9 cellular contexts compared by ENCODE assay signal in the genomic region with DNA sequence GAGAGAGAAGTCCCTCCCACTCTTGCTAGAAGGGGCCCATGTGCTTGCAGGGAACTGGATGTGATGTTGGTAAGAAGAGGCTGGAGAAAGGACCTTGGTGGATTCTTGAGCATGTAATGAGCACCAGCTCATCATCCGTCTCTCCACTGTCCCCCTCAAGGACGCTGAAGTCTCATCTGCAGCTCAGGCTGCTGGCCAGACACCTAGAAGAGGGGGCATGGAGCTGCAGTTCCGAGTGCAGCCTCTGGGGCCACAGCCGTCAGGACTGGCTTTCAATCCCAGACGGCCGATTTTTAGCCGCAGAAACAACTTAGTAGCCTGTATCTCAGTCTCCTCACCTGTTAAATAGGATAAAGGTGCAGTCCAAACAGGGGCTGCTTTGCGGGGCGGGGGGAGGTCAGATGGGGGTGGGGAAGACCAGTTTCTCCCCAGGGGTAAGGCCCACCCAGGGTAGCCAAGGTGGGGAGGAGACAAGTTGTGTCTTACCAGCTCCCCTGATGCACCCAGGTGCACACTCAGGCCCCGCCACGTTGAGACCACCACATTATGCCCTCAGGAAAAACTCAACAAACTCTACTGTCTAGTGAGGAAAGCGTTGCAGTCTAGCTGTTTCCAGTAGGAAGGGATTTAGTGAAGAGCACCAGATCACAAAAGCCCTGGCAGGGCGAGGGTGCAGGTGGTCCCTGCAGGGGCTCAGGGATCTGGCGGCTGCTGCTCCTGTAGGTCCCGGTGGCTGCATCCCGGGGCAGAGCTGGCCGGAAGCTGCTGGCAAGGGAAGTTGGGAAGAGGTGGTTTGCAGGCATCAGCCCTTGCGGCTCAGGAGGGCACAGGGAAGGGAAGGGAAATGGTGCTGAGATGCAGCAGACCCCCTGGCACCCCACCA. TPM values are rescaled to one million over a fixed set of nuclear protein-coding genes. Genes with fewer than 3 reads are reported as not detected.
A peak's percentile ranks its signal among the peaks of the same experiment; 100 is the strongest.
DNase-seq lines count a peak whose midpoint lies in the region; ATAC-seq and TF ChIP-seq lines count a peak whose summit lies in the region.
"Had no signal": no experiment of that assay in that cellular context is flagged by ENCODE, and none has a peak within 500 bp of the region (broad histone marks: within the 10 kb centered on the region; RNA-seq: fewer than 3 reads in every experiment).

No MANE protein-coding gene starts in this region.

- peak; percentile 72 for TF ChIP-seq CTCF in lower lobe of right lung (IDR thresholded peaks at IDR 0.05)

- intact Hi-C loops in lower lobe of right lung (cut with DNase I) = no loop called here

- no peaks in the 10 kb centered on the region for H3K36me3 ChIP-seq in lower lobe of right lung
- H3K36me3 ChIP-seq: SJSA1 had no signal

- no peak overlapping the region for H3K27ac Mint-ChIP-seq in central memory CD8-positive, alpha-beta T cell (ENCODE audit: low read depth)

- peaks cover 23% of the 10 kb centered on the region for H3K4me1 ChIP-seq in lower lobe of right lung

- H3K36me3 Mint-ChIP-seq in central memory CD8-positive, alpha-beta T cell (ENCODE audit: insufficient read depth) = peaks cover 6% of the 10 kb centered on the region

- DNase-seq in DMS153 treated with DMSO at 0.1 percent for 48 hours (lab: John Stamatoyannopoulos, UW; ENCODE audit: unreplicated experiment) (peak; percentile 13), HUDEP-2 (lab: John Stamatoyannopoulos, UW; ENCODE audit: unreplicated experiment in 76 of 76) (peak in 44 of 76 experiments; percentile 9 to 59 (median 30)), UCSD-AML1 (lab: John Stamatoyannopoulos, UW; ENCODE audit: unreplicated experiment) (peak; percentile 51), lower lobe of right lung (no peak), superior temporal gyrus (ENCODE audit: extremely low spot score) (peak; percentile 64), HPDE6-E6E7 (ENCODE audit: extremely low spot score) (no peak), T1000 (lab: John Stamatoyannopoulos, UW) (no peak)
- peak in 1 of 2 donors; percentile 28 for DNase-seq in central memory CD8-positive, alpha-beta T cell (ENCODE audit: low spot score in 2 of 2)

- H3K27ac ChIP-seq in lower lobe of right lung = no peak overlapping the region
- H3K27ac ChIP-seq: SJSA1 had no signal

- H3K27me3 ChIP-seq in lower lobe of right lung (ENCODE audit: low read depth) = no peaks in the 10 kb centered on the region
- H3K27me3 ChIP-seq: SJSA1 had no signal

- H3K9me3 ChIP-seq in lower lobe of right lung = no peaks in the 10 kb centered on the region
- H3K9me3 ChIP-seq: SJSA1 had no signal

- no peaks in the 10 kb centered on the region for H3K9me3 Mint-ChIP-seq in central memory CD8-positive, alpha-beta T cell

- H3K4me1 Mint-ChIP-seq in central memory CD8-positive, alpha-beta T cell = peaks cover 22% of the 10 kb centered on the region

- H3K4me3 ChIP-seq in lower lobe of right lung = no peak overlapping the region
- H3K4me3 ChIP-seq: SJSA1 had no signal

- no peaks in the 10 kb centered on the region for H3K27me3 Mint-ChIP-seq in central memory CD8-positive, alpha-beta T cell

- ATAC-seq in central memory CD8-positive, alpha-beta T cell (replicated peaks; ENCODE audit: extremely low read depth, poor library complexity, severe bottlenecking) = peak; percentile 72
- peak; percentile 53 to 69 for ATAC-seq in lower lobe of right lung

- no peak overlapping the region for H3K4me3 Mint-ChIP-seq in central memory CD8-positive, alpha-beta T cell

RNA-seq across cellular contexts. Expression of gene LDLRAP1, which starts 29.5 kb away (rescaled TPM):
- 30.3 TPM for total RNA-seq in lower lobe of right lung

RNA-seq across cellular contexts. Expression of gene MAN1C1, which starts 43.6 kb away (rescaled TPM):
- total RNA-seq in lower lobe of right lung = 20.4 TPM
- total RNA-seq: SJSA1 had no signal

Comparison
In these comparisons a context has a peak if more than half of its experiments do, and no peak if none do; other contexts are left out.
1. DNase-seq: peak in DMS153 treated with DMSO at 0.1 percent for 48 hours (single experiment), HUDEP-2 (44 of 76), UCSD-AML1 (single experiment) and superior temporal gyrus (single experiment); none in lower lobe of right lung (single experiment), HPDE6-E6E7 (single experiment) and T1000 (single experiment).